27 cellular contexts compared by ENCODE assay signal in genomic region chr22:38953091-38953490, GRCh38. TPM values are rescaled to one million over a fixed set of nuclear protein-coding genes. Genes with fewer than 3 reads are reported as not detected.
DNase-seq lines count a peak whose midpoint lies in the region; ATAC-seq and TF ChIP-seq lines count a peak whose summit lies in the region.
"Had no signal": no experiment of that assay in that cellular context is flagged by ENCODE, and none has a peak within 500 bp of the region (broad histone marks: within the 10 kb centered on the region; RNA-seq: fewer than 3 reads in every experiment).

No MANE protein-coding gene starts in this region.

- POLR2A ChIA-PET in IMR-90 (lab: Charles Lee; ENCODE audit: unreplicated experiment), result no interaction called here

- TF ChIP-seq CTCF in IMR-90 (conservative IDR thresholded peaks at IDR 0.05; ENCODE audit: low read depth, low read length) (no peak), colonic mucosa (IDR thresholded peaks at IDR 0.05) (no peak), neutrophil (IDR thresholded peaks at IDR 0.05) (no peak), ovary (IDR thresholded peaks at IDR 0.05) (no peak)

- no peak overlapping the region for H4K8ac ChIP-seq in IMR-90 (ENCODE audit: low read depth in 2 of 2, low read length in 2 of 2)

- H3K36me3 ChIP-seq in IMR-90 (ENCODE audit: control insufficient read depth, insufficient read depth, low read length) (no peaks in the 10 kb centered on the region), colonic mucosa (no peaks in the 10 kb centered on the region), neutrophil (peaks cover 36% of the 10 kb centered on the region), ovary (no peaks in the 10 kb centered on the region)
- H3K36me3 ChIP-seq: breast epithelium, MG63, SJSA1, uterus had no signal

- H3K56ac ChIP-seq in IMR-90 (ENCODE audit: extremely low read depth, insufficient read depth, low read length), result no peak overlapping the region

- no peak for TF ChIP-seq RAD21 in IMR-90 (IDR thresholded peaks at IDR 0.05; ENCODE audit: low read length)

- peaks cover 2% of the 10 kb centered on the region for H3K27me3 Mint-ChIP-seq in activated CD8-positive, alpha-beta memory T cell treated with anti-CD3 and anti-CD28 coated beads, Interleukin-2, amount 10 ng/mL, durations not matched to agents 7 days and 5 days

- H3K9ac ChIP-seq in IMR-90 (ENCODE audit: low read depth, low read length) (no peak overlapping the region), colonic mucosa (ENCODE audit: low read depth in 2 of 2, low read length in 2 of 2) (peak overlapping the region in 1 of 2 donors; percentile 58)

- H2AK9ac ChIP-seq in IMR-90 (replicated peaks; ENCODE audit: low read depth, low read length, poor library complexity), result peak overlapping the region; percentile 19

- H3K9me1 ChIP-seq in IMR-90 (ENCODE audit: insufficient read depth, low read length), result no peaks in the 10 kb centered on the region

- no CpG with 5 or more reads among the region's 8 CpGs for WGBS in IMR-90 (ENCODE audit: extremely low coverage in 2 of 2, insufficient read length in 1 of 2), 2 experiments
- WGBS in ovary, 3 donors, result 72 to 78% (median 76%) methylated on average over 8 of the region's 8 CpGs

- peaks cover 49% of the 10 kb centered on the region for H3K4me1 Mint-ChIP-seq in activated CD8-positive, alpha-beta memory T cell treated with anti-CD3 and anti-CD28 coated beads, Interleukin-2, amount 10 ng/mL, durations not matched to agents 7 days and 5 days

- H4K20me1 ChIP-seq in IMR-90 (ENCODE audit: insufficient read depth, low read length), result no peaks in the 10 kb centered on the region

- H3K27ac ChIP-seq in IMR-90 (ENCODE audit: insufficient read depth, low read length) (no peak overlapping the region), colonic mucosa (peak overlapping the region; percentile 32), neutrophil (peak overlapping the region; percentile 100), ovary (no peak overlapping the region)
- H3K27ac ChIP-seq: breast epithelium, C4-2B, psoas muscle, SJSA1, uterus had no signal

- H4K91ac ChIP-seq in IMR-90 (ENCODE audit: insufficient read depth, low read depth, low read length), result no peak overlapping the region

- no peak for TF ChIP-seq EP300 in ovary (IDR thresholded peaks at IDR 0.05)

- no peak for ATAC-seq in activated CD8-positive, alpha-beta memory T cell treated with anti-CD3 and anti-CD28 coated beads, Interleukin-2, amount 10 ng/mL, durations not matched to agents 7 days and 5 days
- no peak for ATAC-seq in IMR-90 (ENCODE audit: low read depth)
- ATAC-seq: HCT116, psoas muscle had no signal

- dilution Hi-C loops in IMR-90 (cut with HindIII; ENCODE audit: low sequenced_read_pairs, unreplicated experiment), result no loop called here

- no peaks in the 10 kb centered on the region for H3K9me3 Mint-ChIP-seq in activated CD8-positive, alpha-beta memory T cell treated with anti-CD3 and anti-CD28 coated beads, Interleukin-2, amount 10 ng/mL, durations not matched to agents 7 days and 5 days (ENCODE audit: low read depth)
- H3K9me3 Mint-ChIP-seq: nephron progenitor cell had no signal

- no peak for TF ChIP-seq POLR2A in IMR-90 (IDR thresholded peaks at IDR 0.05; ENCODE audit: low read depth, low read length)
- TF ChIP-seq POLR2A in ovary (IDR thresholded peaks at IDR 0.05), result no peak

- H2AFZ ChIP-seq in IMR-90 (replicated peaks; ENCODE audit: low read length, poor library complexity), result no peak overlapping the region

- no peak overlapping the region for H3K18ac ChIP-seq in IMR-90 (ENCODE audit: low read depth, low read length)

- CTCF ChIA-PET in activated CD8-positive, alpha-beta memory T cell treated with anti-CD3 and anti-CD28 coated beads, Interleukin-2, amount 10 ng/mL, durations not matched to agents 7 days and 5 days (lab: Charles Lee), result interaction anchor here (0.7 to 4.3 kb wide), 4 partner anchors 10 to 83 kb away, joined by 3 to 27 read pairs (median 8); partner anchors contain the start of gene APOBEC3B
- CTCF ChIA-PET in IMR-90 (lab: Yijun Ruan, JAX), result no interaction called here

- no peak overlapping the region for H3K4me3 ChIP-seq in IMR-90 (ENCODE audit: insufficient read depth, low read depth, low read length)
- H3K4me3 ChIP-seq in colonic mucosa, result no peak overlapping the region
- peak overlapping the region; percentile 79 to 90 for H3K4me3 ChIP-seq in neutrophil (ENCODE audit: low read depth in 1 of 2, low read length in 1 of 2)
- no peak overlapping the region for H3K4me3 ChIP-seq in ovary
- H3K4me3 ChIP-seq: breast epithelium, MG63, psoas muscle, SJSA1, smooth muscle cell, uterus had no signal

- H3K4me1 ChIP-seq in IMR-90 (ENCODE audit: control insufficient read depth, insufficient read depth, low read length) (no peaks in the 10 kb centered on the region), colonic mucosa (no peaks in the 10 kb centered on the region), neutrophil (ENCODE audit: control insufficient read depth in 1 of 2, insufficient read depth in 1 of 2, low read depth in 1 of 2, low read length in 1 of 2) (peaks cover 86% of the 10 kb centered on the region in 2 experiments), ovary (ENCODE audit: insufficient read depth) (no peaks in the 10 kb centered on the region)
- H3K4me1 ChIP-seq: breast epithelium, psoas muscle, SJSA1, uterus had no signal

- no peak overlapping the region for H2BK20ac ChIP-seq in IMR-90 (ENCODE audit: low read depth, low read length)

- no peak overlapping the region for H2BK15ac ChIP-seq in IMR-90 (ENCODE audit: low read depth, low read length)

- H3K27me3 ChIP-seq in IMR-90 (ENCODE audit: control insufficient read depth, insufficient read depth, low read length) (peaks cover 76% of the 10 kb centered on the region), colonic mucosa (no peaks in the 10 kb centered on the region), neutrophil (no peaks in the 10 kb centered on the region), ovary (no peaks in the 10 kb centered on the region)
- H3K27me3 ChIP-seq: breast epithelium, MG63, uterus had no signal

- no peak overlapping the region for H2BK120ac ChIP-seq in IMR-90 (ENCODE audit: low read depth, low read length)

- peak overlapping the region; percentile 90 for H3K27ac Mint-ChIP-seq in activated CD8-positive, alpha-beta memory T cell treated with anti-CD3 and anti-CD28 coated beads, Interleukin-2, amount 10 ng/mL, durations not matched to agents 7 days and 5 days
- H3K27ac Mint-ChIP-seq: nephron progenitor cell had no signal

- H3K9me3 ChIP-seq in IMR-90 (ENCODE audit: control insufficient read depth, insufficient read depth, low read length), result no peaks in the 10 kb centered on the region
- H3K9me3 ChIP-seq in colonic mucosa, result no peaks in the 10 kb centered on the region
- no peaks in the 10 kb centered on the region for H3K9me3 ChIP-seq in neutrophil
- H3K9me3 ChIP-seq in ovary, result no peaks in the 10 kb centered on the region
- H3K9me3 ChIP-seq: breast epithelium, MG63, psoas muscle, SJSA1, uterus had no signal

- BruUV-seq in IMR-90 (replicated peaks; lab: Mats Ljungman, UMichigan), result no TSS peak

- H3K4me2 ChIP-seq in IMR-90 (ENCODE audit: low read depth, low read length), result no peak overlapping the region
- H3K4me2 ChIP-seq: smooth muscle cell had no signal

- no peak overlapping the region for H3K4ac ChIP-seq in IMR-90 (ENCODE audit: low read depth, low read length)

- H3K14ac ChIP-seq in IMR-90 (replicated peaks; ENCODE audit: low read depth, low read length), result no peak overlapping the region

- no peak for DNase-seq in activated CD8-positive, alpha-beta memory T cell treated with anti-CD3 and anti-CD28 coated beads, Interleukin-2, amount 10 ng/mL, durations not matched to agents 7 days and 5 days
- DNase-seq in activated CD8-positive, alpha-beta memory T cell treated with anti-CD3 and anti-CD28 coated beads, Interleukin-2, amount 50 U/mL, for 48 hours, result no peak
- no peak for DNase-seq in IMR-90
- no peak for DNase-seq in colonic mucosa
- no peak for DNase-seq in ovary
- no peak for DNase-seq in SKM-1 treated with dmso at 0.1 percent for 144 hours (lab: John Stamatoyannopoulos, UW; ENCODE audit: unreplicated experiment)
- DNase-seq in globus pallidus (ENCODE audit: low spot score), result no peak
- DNase-seq: activated CD8-positive, alpha-beta memory T cell treated with anti-CD3 and anti-CD28 coated beads, Interleukin-2, amount 50 U/mL, for 4 hours; cortex of kidney; DMS 273 treated with DMSO at 0.1 percent for 48 hours; GDM1; mesenchymal stem cell; MG63; NCI-H187; nephron progenitor cell; psoas muscle; stimulated activated CD4-positive, alpha-beta T cell treated with anti-CD3 and anti-CD28 coated beads, Interleukin-4, amount 100 ng/mL, for 24 hours; substantia nigra; T1000; uterus had no signal

- peak overlapping the region; percentile 67 for H3K4me3 Mint-ChIP-seq in activated CD8-positive, alpha-beta memory T cell treated with anti-CD3 and anti-CD28 coated beads, Interleukin-2, amount 10 ng/mL, durations not matched to agents 7 days and 5 days
- H3K4me3 Mint-ChIP-seq: nephron progenitor cell had no signal

- in situ Hi-C loops in IMR-90 (cut with MboI; ENCODE audit: low sequenced_read_pairs), result no loop called here

- intact Hi-C loops in IMR-90 (cut with micrococcal nuclease), result no loop called here
- intact Hi-C loops in colonic mucosa (cut with DNase I), result no loop called here
- intact Hi-C loops in ovary (cut with DNase I), result no loop called here

- no peak overlapping the region for H4K5ac ChIP-seq in IMR-90 (ENCODE audit: low read depth, low read length)

- no peak overlapping the region for H3K23ac ChIP-seq in IMR-90 (ENCODE audit: low read depth, low read length)

- no peak overlapping the region for H2AK5ac ChIP-seq in IMR-90 (ENCODE audit: low read depth, low read length)

- H2BK5ac ChIP-seq in IMR-90 (ENCODE audit: low read depth, low read length, poor library complexity, severe bottlenecking), result no peak overlapping the region

- no peaks in the 10 kb centered on the region for H3K79me1 ChIP-seq in IMR-90 (ENCODE audit: low read depth in 1 of 2, low read length in 2 of 2)

- no peaks in the 10 kb centered on the region for H3K36me3 Mint-ChIP-seq in activated CD8-positive, alpha-beta memory T cell treated with anti-CD3 and anti-CD28 coated beads, Interleukin-2, amount 10 ng/mL, durations not matched to agents 7 days and 5 days

RNA-seq across cellular contexts. Expression of gene APOBEC3A, which starts 4.3 kb away (rescaled TPM):
- not detected for total RNA-seq in activated CD8-positive, alpha-beta memory T cell treated with anti-CD3 and anti-CD28 coated beads, Interleukin-2, amount 10 ng/mL, durations not matched to agents 7 days and 5 days
- total RNA-seq in IMR-90 (2012; rRNA removed), result not detected in 2 replicates
- polyA plus RNA-seq in IMR-90 (2012; rRNA removed), result not detected in 2 replicates
- polyA plus RNA-seq in IMR-90 (2012; cell fraction: cytosol; rRNA removed), result not detected in 2 replicates
- not detected in 2 replicates for polyA plus RNA-seq in IMR-90 (2012; cell fraction: nucleus; rRNA removed; ENCODE audit: low replicate concordance)
- 1 to 10 TPM in 1 of 2 donors, not detected in 1; 1.4 TPM for total RNA-seq in colonic mucosa
- total RNA-seq in ovary, result under 1 TPM in 3 of 7 donors, not detected in 4; 0.50 to 0.95 (median 0.64) TPM
- polyA plus RNA-seq in ovary, result 1 to 10 TPM in 1 of 2 donors, under 1 TPM in 1; 0.10 to 1.2 TPM
- total RNA-seq: A673, SJSA1, uterus had no signal
- polyA plus RNA-seq: smooth muscle cell had no signal

RNA-seq across cellular contexts. Expression of gene APOBEC3B, which starts 29.1 kb away (rescaled TPM):
- 10 to 100 TPM; 32.8 to 82.6 TPM for total RNA-seq in activated CD8-positive, alpha-beta memory T cell treated with anti-CD3 and anti-CD28 coated beads, Interleukin-2, amount 10 ng/mL, durations not matched to agents 7 days and 5 days
- total RNA-seq in IMR-90 (2012; rRNA removed) (17.2 and 17.6 TPM in 2 replicates), colonic mucosa (10 to 100 TPM in 1 of 2 donors, 1 to 10 TPM in 1; 9.3 to 18.9 TPM), ovary (1 to 10 TPM in 4 of 7 donors, under 1 TPM in 2, not detected in 1; 0.43 to 1.9 (median 1.4) TPM)
- polyA plus RNA-seq in IMR-90 (2012; rRNA removed) (34.2 and 35.1 TPM in 2 replicates), ovary (under 1 TPM; 0.70 to 0.98 TPM)
- 19.0 and 30.1 TPM in 2 replicates for polyA plus RNA-seq in IMR-90 (2012; cell fraction: cytosol; rRNA removed)
- 11.0 and 11.8 TPM in 2 replicates for polyA plus RNA-seq in IMR-90 (2012; cell fraction: nucleus; rRNA removed; ENCODE audit: low replicate concordance)

Comparison
In these comparisons a context has a peak if more than half of its experiments do, and no peak if none do; other contexts are left out.
1. H3K27ac ChIP-seq: peak in colonic mucosa (single experiment) and neutrophil (single experiment); none in IMR-90 (single experiment) and ovary (0 of 2).
2. H3K4me3 ChIP-seq: peak in neutrophil (2 of 2); none in IMR-90 (single experiment), colonic mucosa (single experiment) and ovary (single experiment).